Comparison of ENCODE assay signal across 22 cellular contexts in the genomic region with DNA sequence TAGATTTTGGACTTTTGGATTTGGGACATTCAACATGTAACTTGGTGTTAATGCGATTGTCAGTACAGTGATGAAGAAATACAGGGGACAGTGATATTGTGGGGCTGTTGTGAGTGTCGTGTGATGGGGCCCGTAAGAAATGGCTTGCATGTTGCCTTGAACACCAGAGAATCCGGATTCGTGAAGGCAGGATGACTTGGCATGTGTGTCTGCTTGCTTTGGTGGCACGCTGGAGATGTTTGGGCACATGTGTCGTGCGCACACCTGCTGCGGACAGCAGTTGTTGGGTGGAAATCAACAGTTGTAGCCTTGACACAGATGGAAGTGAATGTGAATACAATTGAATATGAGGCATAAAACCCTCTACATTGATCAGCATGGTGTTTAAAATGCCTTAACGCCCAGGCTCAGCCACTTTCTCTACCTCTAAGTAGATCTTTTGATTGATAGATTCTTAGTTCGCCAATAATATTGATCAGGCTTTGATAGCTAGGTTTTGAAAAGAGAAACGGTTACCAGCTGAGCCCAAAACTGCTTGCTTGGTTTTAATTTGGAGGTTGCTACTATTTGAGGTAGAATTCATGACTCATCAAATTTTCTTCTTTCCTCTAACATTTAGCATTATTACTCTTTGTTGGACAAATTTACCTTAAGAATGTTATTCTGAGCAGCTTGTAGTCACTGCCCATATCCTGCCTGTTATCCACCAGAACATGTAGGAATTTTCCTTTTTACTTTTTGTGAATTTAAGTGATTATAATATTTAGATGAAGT.
DNase-seq lines count a peak whose midpoint lies in the region; ATAC-seq and TF ChIP-seq lines count a peak whose summit lies in the region.
"Had no signal": no experiment of that assay in that cellular context is flagged by ENCODE, and none has a peak within 500 bp of the region (broad histone marks: within the 10 kb centered on the region; RNA-seq: fewer than 3 reads in every experiment).

No MANE protein-coding gene starts in this region.

- no peak for TF ChIP-seq POLR2A in breast epithelium (IDR thresholded peaks at IDR 0.05)

- H4K91ac ChIP-seq in mesenchymal stem cell (ENCODE audit: low read length) = no peak overlapping the region

- H3K36me3 ChIP-seq in breast epithelium (no peaks in the 10 kb centered on the region), mesenchymal stem cell (ENCODE audit: control insufficient read depth in 1 of 2, insufficient read depth in 2 of 2, low read depth in 1 of 2, low read length in 2 of 2) (peaks cover 3 to 5% of the 10 kb centered on the region in 2 experiments)
- H3K36me3 ChIP-seq in naive thymus-derived CD4-positive, alpha-beta T cell (ENCODE audit: control insufficient read depth in 2 of 3, insufficient read depth in 3 of 3, low read length in 3 of 3) = no peaks in the 10 kb centered on the region
- H3K36me3 ChIP-seq: cardiac muscle cell, heart left ventricle, neutrophil had no signal

- H2AK5ac ChIP-seq in mesenchymal stem cell (ENCODE audit: low read length, severe bottlenecking) = no peak overlapping the region

- ATAC-seq in SK-N-SH treated with all-trans-retinoic acid at 6 μM for 48 hours (peak; percentile 16; the same call in 2 of the 3 replicates), GM19328 (IDR thresholded peaks at IDR 0.05; ENCODE audit: unreplicated experiment) (no peak), left colon (no peak)
- ATAC-seq in stimulated activated naive B cell treated with anti-CD40 and anti-IgM and Interleukin-4, amounts not matched to agents 10 μg/mL and 1 μg/mL and 100 μg/mL, for 72 hours (replicated peaks) = no peak
- ATAC-seq in naive thymus-derived CD4-positive, alpha-beta T cell = no peak
- ATAC-seq: activated T-cell treated with anti-CD3 and anti-CD28 coated beads, Interleukin-2, amount 50 U/mL, for 4 hours; sciatic nerve had no signal

- peak overlapping the region; percentile 25 for H3K27ac Mint-ChIP-seq in MCF 10A (ENCODE audit: low read depth, unreplicated experiment)
- H3K27ac Mint-ChIP-seq in stimulated activated naive B cell treated with anti-CD40 and anti-IgM and Interleukin-4, amounts not matched to agents 10 μg/mL and 1 μg/mL and 100 μg/mL, for 72 hours = peak overlapping the region; percentile 68
- no peak overlapping the region for H3K27ac Mint-ChIP-seq in naive thymus-derived CD4-positive, alpha-beta T cell
- H3K27ac Mint-ChIP-seq: activated CD4-positive, alpha-beta memory T cell treated with anti-CD3 and anti-CD28 coated beads, Interleukin-2, amount 10 ng/mL, durations not matched to agents 7 days and 5 days; activated naive CD8-positive, alpha-beta T cell treated with anti-CD3 and anti-CD28 coated beads, Interleukin-2, amount 10 ng/mL, durations not matched to agents 7 days and 5 days; immature natural killer cell had no signal

- no peak overlapping the region for H3K4me3 Mint-ChIP-seq in MCF 10A (ENCODE audit: unreplicated experiment)
- H3K4me3 Mint-ChIP-seq in stimulated activated naive B cell treated with anti-CD40 and anti-IgM and Interleukin-4, amounts not matched to agents 10 μg/mL and 1 μg/mL and 100 μg/mL, for 72 hours = no peak overlapping the region
- no peak overlapping the region for H3K4me3 Mint-ChIP-seq in naive thymus-derived CD4-positive, alpha-beta T cell
- H3K4me3 Mint-ChIP-seq: activated CD4-positive, alpha-beta memory T cell treated with anti-CD3 and anti-CD28 coated beads, Interleukin-2, amount 10 ng/mL, durations not matched to agents 7 days and 5 days; activated naive CD8-positive, alpha-beta T cell treated with anti-CD3 and anti-CD28 coated beads, Interleukin-2, amount 10 ng/mL, durations not matched to agents 7 days and 5 days; activated T-cell treated with anti-CD3 and anti-CD28 coated beads, Interleukin-2, amount 50 U/mL, for 4 hours; CD4-positive, alpha-beta memory T cell; immature natural killer cell had no signal

- BruUV-seq in MCF 10A (replicated peaks; lab: Mats Ljungman, UMichigan) = no TSS peak

- H3K18ac ChIP-seq in mesenchymal stem cell (ENCODE audit: low read depth in 1 of 2, low read length in 2 of 2) = peak overlapping the region in 1 of 2 experiments; percentile 26

- no peak overlapping the region for H2BK5ac ChIP-seq in mesenchymal stem cell (ENCODE audit: low read depth, low read length, poor library complexity, severe bottlenecking)

- intact Hi-C loops in MCF 10A (cut with micrococcal nuclease) = no loop called here
- intact Hi-C loops in breast epithelium (cut with DNase I; ENCODE audit: low total_unique reads) = no loop called here
- intact Hi-C loops in naive thymus-derived CD4-positive, alpha-beta T cell (cut with micrococcal nuclease) = no loop called here
- intact Hi-C loops in left colon (cut with DNase I, micrococcal nuclease) = no loop called here

- no peaks in the 10 kb centered on the region for H3K4me1 ChIP-seq in breast epithelium
- peaks cover 22% of the 10 kb centered on the region for H3K4me1 ChIP-seq in mesenchymal stem cell (ENCODE audit: control insufficient read depth, insufficient read depth, low read depth, low read length)
- H3K4me1 ChIP-seq in naive thymus-derived CD4-positive, alpha-beta T cell (ENCODE audit: control insufficient read depth in 2 of 2, insufficient read depth in 2 of 2, low read length in 2 of 2) = no peaks in the 10 kb centered on the region

- no peak overlapping the region for H3K4ac ChIP-seq in mesenchymal stem cell (ENCODE audit: low read depth in 1 of 2, low read length in 2 of 2)

- H2BK12ac ChIP-seq in mesenchymal stem cell (ENCODE audit: low read length in 2 of 2) = no peak overlapping the region

- no peak for DNase-seq in MCF 10A (ENCODE audit: unreplicated experiment)
- no peak for DNase-seq in breast epithelium (ENCODE audit: low spot score in 2 of 2)
- DNase-seq in mesenchymal stem cell = no peak
- no peak for DNase-seq in stimulated activated naive B cell treated with anti-CD40 and anti-IgM and Interleukin-4, amounts not matched to agents 10 μg/mL and 1 μg/mL and 100 μg/mL, for 72 hours
- DNase-seq in naive thymus-derived CD4-positive, alpha-beta T cell = no peak
- DNase-seq in left colon = no peak
- DNase-seq: activated CD4-positive, alpha-beta memory T cell treated with anti-CD3 and anti-CD28 coated beads, Interleukin-2, amount 10 ng/mL, durations not matched to agents 7 days and 5 days; activated naive CD8-positive, alpha-beta T cell treated with anti-CD3 and anti-CD28 coated beads, Interleukin-2, amount 10 ng/mL, durations not matched to agents 7 days and 5 days; activated T-cell treated with anti-CD3 and anti-CD28 coated beads, Interleukin-2, amount 50 U/mL, for 4 hours; CD4-positive, alpha-beta memory T cell; heart left ventricle; immature natural killer cell; NCI-H748 treated with DMSO at 0.1 percent for 48 hours; stimulated activated CD4-positive, alpha-beta T cell treated with anti-CD3 and anti-CD28 coated beads, Interleukin-2, amount 100 ng/mL, for 24 hours; T-helper 1 cell had no signal

- no peak overlapping the region for H2BK120ac ChIP-seq in mesenchymal stem cell (ENCODE audit: low read depth, low read length)

- H4K8ac ChIP-seq in mesenchymal stem cell (ENCODE audit: low read length) = no peak overlapping the region

- H3K79me1 ChIP-seq in mesenchymal stem cell (replicated peaks; ENCODE audit: low read length, poor library complexity, severe bottlenecking) = no peaks in the 10 kb centered on the region

- H3K4me1 Mint-ChIP-seq in MCF 10A (ENCODE audit: insufficient read depth, unreplicated experiment) = peaks cover 34% of the 10 kb centered on the region
- H3K4me1 Mint-ChIP-seq in stimulated activated naive B cell treated with anti-CD40 and anti-IgM and Interleukin-4, amounts not matched to agents 10 μg/mL and 1 μg/mL and 100 μg/mL, for 72 hours = peaks cover 32 to 73% of the 10 kb centered on the region in 2 donors
- H3K4me1 Mint-ChIP-seq in naive thymus-derived CD4-positive, alpha-beta T cell = no peaks in the 10 kb centered on the region
- H3K4me1 Mint-ChIP-seq: activated CD4-positive, alpha-beta memory T cell treated with anti-CD3 and anti-CD28 coated beads, Interleukin-2, amount 10 ng/mL, durations not matched to agents 7 days and 5 days; activated naive CD8-positive, alpha-beta T cell treated with anti-CD3 and anti-CD28 coated beads, Interleukin-2, amount 10 ng/mL, durations not matched to agents 7 days and 5 days; CD4-positive, alpha-beta memory T cell had no signal

- H2BK15ac ChIP-seq in mesenchymal stem cell (ENCODE audit: low read depth, poor library complexity, severe bottlenecking) = no peak overlapping the region

- H3K9ac ChIP-seq in mesenchymal stem cell (ENCODE audit: low read length) = no peak overlapping the region

- H3K9me3 ChIP-seq in breast epithelium (no peaks in the 10 kb centered on the region), mesenchymal stem cell (ENCODE audit: control insufficient read depth, low read length) (no peaks in the 10 kb centered on the region)
- no peaks in the 10 kb centered on the region for H3K9me3 ChIP-seq in naive thymus-derived CD4-positive, alpha-beta T cell (ENCODE audit: control insufficient read depth in 2 of 3, low read length in 3 of 3)
- H3K9me3 ChIP-seq: heart left ventricle, neutrophil had no signal

- H2AFZ ChIP-seq in mesenchymal stem cell (ENCODE audit: low read depth, low read length) = no peak overlapping the region

- no peak for TF ChIP-seq CTCF in MCF 10A (IDR thresholded peaks at IDR 0.05; ENCODE audit: unreplicated experiment)
- no peak for TF ChIP-seq CTCF in breast epithelium (IDR thresholded peaks at IDR 0.05)

- POLR2A ChIA-PET in MCF 10A (lab: Yijun Ruan, JAX) = interaction anchor here (1.4 kb wide), 1 partner anchor 11 kb away, joined by 3 read pairs; no protein-coding TSS in a partner anchor
- POLR2A ChIA-PET in naive thymus-derived CD4-positive, alpha-beta T cell (lab: Charles Lee) = no interaction called here

- H3K27me3 ChIP-seq in breast epithelium = no peaks in the 10 kb centered on the region
- no peaks in the 10 kb centered on the region for H3K27me3 ChIP-seq in mesenchymal stem cell (ENCODE audit: control insufficient read depth in 1 of 2, insufficient read depth in 1 of 2, low read length in 2 of 2)
- H3K27me3 ChIP-seq in naive thymus-derived CD4-positive, alpha-beta T cell (ENCODE audit: control insufficient read depth in 2 of 2, insufficient read depth in 2 of 2, low read length in 2 of 2) = no peaks in the 10 kb centered on the region
- H3K27me3 ChIP-seq: cardiac muscle cell, heart left ventricle, neutrophil had no signal

- H3K27me3 Mint-ChIP-seq in MCF 10A (ENCODE audit: insufficient read depth, unreplicated experiment) = no peaks in the 10 kb centered on the region
- no peaks in the 10 kb centered on the region for H3K27me3 Mint-ChIP-seq in stimulated activated naive B cell treated with anti-CD40 and anti-IgM and Interleukin-4, amounts not matched to agents 10 μg/mL and 1 μg/mL and 100 μg/mL, for 72 hours
- H3K27me3 Mint-ChIP-seq in naive thymus-derived CD4-positive, alpha-beta T cell = peaks cover 0 to 18% (median 9%) of the 10 kb centered on the region in 5 donors

- H3K27ac ChIP-seq in breast epithelium (no peak overlapping the region), mesenchymal stem cell (ENCODE audit: low read length, poor library complexity, severe bottlenecking) (peak overlapping the region; percentile 28)
- H3K27ac ChIP-seq in naive thymus-derived CD4-positive, alpha-beta T cell (ENCODE audit: low read depth, low read length) = no peak overlapping the region
- H3K27ac ChIP-seq: cardiac muscle cell, neutrophil, RWPE1, VCaP had no signal

- H3K4me2 ChIP-seq in mesenchymal stem cell (ENCODE audit: low read length, poor library complexity, severe bottlenecking) = no peak overlapping the region

- no peak overlapping the region for H3K14ac ChIP-seq in mesenchymal stem cell (ENCODE audit: low read length in 2 of 2)

- no peaks in the 10 kb centered on the region for H3K36me3 Mint-ChIP-seq in MCF 10A (ENCODE audit: insufficient read depth, unreplicated experiment)
- peaks cover 3% of the 10 kb centered on the region in 2 donors for H3K36me3 Mint-ChIP-seq in stimulated activated naive B cell treated with anti-CD40 and anti-IgM and Interleukin-4, amounts not matched to agents 10 μg/mL and 1 μg/mL and 100 μg/mL, for 72 hours
- H3K36me3 Mint-ChIP-seq in naive thymus-derived CD4-positive, alpha-beta T cell = no peaks in the 10 kb centered on the region
- H3K36me3 Mint-ChIP-seq: activated naive CD8-positive, alpha-beta T cell treated with anti-CD3 and anti-CD28 coated beads, Interleukin-2, amount 10 ng/mL, durations not matched to agents 7 days and 5 days; CD4-positive, alpha-beta memory T cell; immature natural killer cell had no signal

- CTCF ChIA-PET in MCF 10A (lab: Yijun Ruan, JAX) = no interaction called here
- CTCF ChIA-PET in naive thymus-derived CD4-positive, alpha-beta T cell (lab: Charles Lee) = no interaction called here

- WGBS in mesenchymal stem cell = 94% methylated on average over 10 of the region's 12 CpGs

- H3K9me3 Mint-ChIP-seq in MCF 10A (ENCODE audit: unreplicated experiment) = no peaks in the 10 kb centered on the region
- peaks cover 0 to 2% of the 10 kb centered on the region in 2 donors for H3K9me3 Mint-ChIP-seq in stimulated activated naive B cell treated with anti-CD40 and anti-IgM and Interleukin-4, amounts not matched to agents 10 μg/mL and 1 μg/mL and 100 μg/mL, for 72 hours
- H3K9me3 Mint-ChIP-seq in naive thymus-derived CD4-positive, alpha-beta T cell = no peaks in the 10 kb centered on the region
- H3K9me3 Mint-ChIP-seq: activated CD4-positive, alpha-beta memory T cell treated with anti-CD3 and anti-CD28 coated beads, Interleukin-2, amount 10 ng/mL, durations not matched to agents 7 days and 5 days; activated naive CD8-positive, alpha-beta T cell treated with anti-CD3 and anti-CD28 coated beads, Interleukin-2, amount 10 ng/mL, durations not matched to agents 7 days and 5 days; activated T-cell treated with anti-CD3 and anti-CD28 coated beads, Interleukin-2, amount 50 U/mL, for 4 hours; immature natural killer cell had no signal

- no peak overlapping the region for H3K4me3 ChIP-seq in breast epithelium
- H3K4me3 ChIP-seq in mesenchymal stem cell (ENCODE audit: insufficient read depth in 1 of 2, low read depth in 1 of 2, low read length in 2 of 2) = no peak overlapping the region
- H3K4me3 ChIP-seq in naive thymus-derived CD4-positive, alpha-beta T cell (ENCODE audit: low read length) = no peak overlapping the region
- H3K4me3 ChIP-seq: cardiac muscle cell, heart left ventricle had no signal

- H3K23ac ChIP-seq in mesenchymal stem cell (ENCODE audit: low read length in 2 of 2) = no peak overlapping the region

Comparison
In these comparisons a context has a peak if more than half of its experiments do, and no peak if none do; other contexts are left out.
1. H3K27ac Mint-ChIP-seq: peak in MCF 10A (single experiment) and stimulated activated naive B cell treated with anti-CD40 and anti-IgM and Interleukin-4, amounts not matched to agents 10 μg/mL and 1 μg/mL and 100 μg/mL, for 72 hours (single experiment); none in naive thymus-derived CD4-positive, alpha-beta T cell (0 of 9).